In genomic region chr5:126884269-126884819, GRCh38 we compare ENCODE assay signal across 10 cellular contexts.
DNase-seq lines count a peak whose midpoint lies in the region; ATAC-seq, FAIRE-seq and TF ChIP-seq lines count a peak whose summit lies in the region.
"Had no signal": no experiment of that assay in that cellular context is flagged by ENCODE, and none has a peak within 500 bp of the region (broad histone marks: within the 10 kb centered on the region; RNA-seq: fewer than 3 reads in every experiment).

No MANE protein-coding gene starts in this region.

- no peak overlapping the region for H3K27ac ChIP-seq in astrocyte (ENCODE audit: low read depth, low read length)

- DNase-seq in AG08395 (ENCODE audit: low spot score) (peak; percentile 70), HK-2 (ENCODE audit: unreplicated experiment) (peak; percentile 29), astrocyte (ENCODE audit: low read depth) (peak; percentile 84), inferior parietal cortex (ENCODE audit: extremely low spot score) (peak; percentile 35), Kasumi-1 (lab: John Stamatoyannopoulos, UW) (no peak), NCI-H82 (lab: John Stamatoyannopoulos, UW) (no peak)
- no peak for DNase-seq in activated CD4-positive, alpha-beta T cell treated with anti-CD3 and anti-CD28 coated beads, Interleukin-2, amount 50 U/mL, for 48 hours
- DNase-seq: DMS 273 treated with DMSO at 0.1 percent for 48 hours, NCI-H1105 treated with DMSO at 0.1 percent for 48 hours had no signal

- H3K36me3 Mint-ChIP-seq in astrocyte (ENCODE audit: low read depth, unreplicated experiment) = no peaks in the 10 kb centered on the region

- peaks cover 13% of the 10 kb centered on the region for H3K4me1 ChIP-seq in astrocyte (ENCODE audit: insufficient read depth, low read length)

- H3K4me3 ChIP-seq in astrocyte (ENCODE audit: insufficient read depth, low read depth, low read length) = no peak overlapping the region

- H3K4me2 ChIP-seq in astrocyte (ENCODE audit: low read length) = peak overlapping the region; percentile 30

- peak; percentile 96 for FAIRE-seq in astrocyte (lab: Jason Lieb, UNC)

- no peak for ATAC-seq in HG02798 (IDR thresholded peaks at IDR 0.05; ENCODE audit: poor library complexity, unreplicated experiment)

- H3K4me1 Mint-ChIP-seq in astrocyte (ENCODE audit: low read depth, unreplicated experiment) = peaks cover 12% of the 10 kb centered on the region

- no peaks in the 10 kb centered on the region for H3K36me3 ChIP-seq in astrocyte (ENCODE audit: insufficient read depth, low read length)

- H4K20me1 ChIP-seq in astrocyte (ENCODE audit: insufficient read depth, low read length) = no peaks in the 10 kb centered on the region

- H3K9me3 Mint-ChIP-seq in astrocyte (ENCODE audit: unreplicated experiment) = no peaks in the 10 kb centered on the region

- no peaks in the 10 kb centered on the region for H3K27me3 ChIP-seq in astrocyte (ENCODE audit: insufficient read depth, low read length)

- no peak overlapping the region for H3K9ac ChIP-seq in astrocyte (ENCODE audit: low read length)

- H3K27me3 Mint-ChIP-seq in astrocyte (ENCODE audit: low read depth, unreplicated experiment) = no peaks in the 10 kb centered on the region

- no peak overlapping the region for H2AFZ ChIP-seq in astrocyte (ENCODE audit: low read depth, low read length)

- TF ChIP-seq CTCF in astrocyte (IDR thresholded peaks at IDR 0.05; ENCODE audit: insufficient read depth, low read depth, low read length) = no peak

- H3K27ac Mint-ChIP-seq in astrocyte (ENCODE audit: unreplicated experiment) = no peak overlapping the region

- H3K9me3 ChIP-seq in astrocyte (ENCODE audit: insufficient read depth, low read depth, low read length) = no peaks in the 10 kb centered on the region

- H3K79me2 ChIP-seq in astrocyte (ENCODE audit: insufficient read depth, low read length) = no peaks in the 10 kb centered on the region

- no peak overlapping the region for H3K4me3 Mint-ChIP-seq in astrocyte (ENCODE audit: unreplicated experiment)

Comparison
In these comparisons a context has a peak if more than half of its experiments do, and no peak if none do; other contexts are left out.
1. DNase-seq: peak in AG08395 (single experiment), HK-2 (single experiment), astrocyte (single experiment) and inferior parietal cortex (single experiment); none in Kasumi-1 (0 of 2), NCI-H82 (single experiment) and activated CD4-positive, alpha-beta T cell treated with anti-CD3 and anti-CD28 coated beads, Interleukin-2, amount 50 U/mL, for 48 hours (0 of 2).